Comparison of ENCODE assay signal across 9 cellular contexts in the genomic region with DNA sequence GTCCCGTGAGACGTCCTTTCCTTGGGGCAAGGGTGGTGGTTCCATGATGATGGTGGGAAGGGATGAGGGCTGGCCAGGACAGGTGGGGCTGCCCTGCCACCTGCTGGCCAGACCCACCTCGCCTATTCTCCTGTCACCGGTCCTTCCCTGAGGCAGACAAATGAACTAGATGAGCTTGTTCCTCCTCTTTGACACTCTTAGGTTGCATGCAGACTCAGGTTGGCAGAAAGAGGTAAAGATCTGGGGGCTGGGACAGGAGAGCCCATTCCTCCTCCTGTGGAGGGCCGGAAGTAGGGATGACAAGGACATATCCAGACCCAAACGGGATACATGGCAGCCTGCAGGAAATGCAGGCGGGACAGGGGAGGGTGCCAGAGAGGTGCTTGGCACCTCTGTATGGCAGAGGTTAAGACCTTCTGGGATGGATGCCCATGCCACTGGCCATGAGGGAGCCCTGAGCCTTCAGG. TPM values are rescaled to one million over a fixed set of nuclear protein-coding genes. Genes with fewer than 3 reads are reported as not detected.
DNase-seq lines count a peak whose midpoint lies in the region; ATAC-seq, FAIRE-seq and TF ChIP-seq lines count a peak whose summit lies in the region.
"Had no signal": no experiment of that assay in that cellular context is flagged by ENCODE, and none has a peak within 500 bp of the region (broad histone marks: within the 10 kb centered on the region; RNA-seq: fewer than 3 reads in every experiment).

No MANE protein-coding gene starts in this region.

- ATAC-seq in GM18511 (IDR thresholded peaks at IDR 0.05; ENCODE audit: unreplicated experiment) = no peak

- H3K27ac Mint-ChIP-seq in activated T-helper 2 cell treated with anti-CD3 and anti-CD28 coated beads, Interferon-gamma antibody, Interleukin-2, Interleukin-4, amounts not matched to agents 10 μg/mL and 5 μg/mL and 100 μg/mL, durations not matched to agents 14 hours and 24 hours and 36 hours = no peak overlapping the region

- no peaks in the 10 kb centered on the region for H3K4me1 ChIP-seq in OCI-LY7 (ENCODE audit: insufficient read depth, low read length, poor library complexity, severe bottlenecking)
- H3K4me1 ChIP-seq in cardiac muscle cell (ENCODE audit: low read depth) = no peaks in the 10 kb centered on the region
- H3K4me1 ChIP-seq in smooth muscle cell (ENCODE audit: low read depth) = no peaks in the 10 kb centered on the region

- no peak overlapping the region for H3K9ac ChIP-seq in smooth muscle cell (ENCODE audit: low read depth)

- POLR2A ChIA-PET in AG04449 (lab: Yijun Ruan, JAX) = no interaction called here
- POLR2A ChIA-PET in OCI-LY7 (lab: Charles Lee) = interaction anchor here (0.6 to 1.0 kb wide), 3 partner anchors 58 to 87 kb away, joined by 3 read pairs; no protein-coding TSS in a partner anchor

- H3K4me2 ChIP-seq in OCI-LY7 (ENCODE audit: low read length) (no peak overlapping the region), smooth muscle cell (no peak overlapping the region)

- TF ChIP-seq POLR2A in GM12892 (IDR thresholded peaks at IDR 0.05; ENCODE audit: low read depth, low read length) = no peak

- TF ChIP-seq CTCF in AG04449 (IDR thresholded peaks at IDR 0.05; ENCODE audit: insufficient read depth, low read length, missing control alignments) (peak; percentile 64), OCI-LY7 (conservative IDR thresholded peaks at IDR 0.05; ENCODE audit: low read length) (peak; percentile 95), cardiac muscle cell (IDR thresholded peaks at IDR 0.05; ENCODE audit: low read depth, low read length) (peak; percentile 59), smooth muscle cell (IDR thresholded peaks at IDR 0.05; ENCODE audit: borderline replicate concordance, insufficient read depth, poor library complexity, severe bottlenecking) (peak; percentile 50)

- no peak overlapping the region for H2AFZ ChIP-seq in OCI-LY7 (ENCODE audit: low read length)
- H2AFZ ChIP-seq in smooth muscle cell (ENCODE audit: low read depth) = no peak overlapping the region

- DNase-seq in AG04449 (ENCODE audit: low read depth, low spot score) (no peak), GM12892 (ENCODE audit: insufficient read length) (peak; percentile 65), OCI-LY7 (ENCODE audit: low spot score) (peak; percentile 65), cardiac muscle cell (ENCODE audit: low read depth in 1 of 2, low spot score in 1 of 2) (peak; percentile 30 to 45), smooth muscle cell (lab: John Stamatoyannopoulos, UW; ENCODE audit: unreplicated experiment) (no peak), T1000 (lab: John Stamatoyannopoulos, UW) (no peak)
- DNase-seq in activated T-helper 2 cell treated with anti-CD3 and anti-CD28 coated beads, Interferon-gamma antibody, Interleukin-2, Interleukin-4, amounts not matched to agents 10 μg/mL and 5 μg/mL and 100 μg/mL, durations not matched to agents 14 hours and 24 hours and 36 hours (ENCODE audit: low spot score) = peak; percentile 23

- peak; percentile 99 for FAIRE-seq in GM12892 (lab: Jason Lieb, UNC)
- FAIRE-seq: frontal cortex had no signal

- WGBS in smooth muscle cell (ENCODE audit: low lambda C conversion rate) = 49% methylated on average over 7 of the region's 7 CpGs

- BruUV-seq in OCI-LY7 (replicated peaks; lab: Mats Ljungman, UMichigan) = no TSS peak

- intact Hi-C loops in OCI-LY7 (cut with micrococcal nuclease; ENCODE audit: unreplicated experiment) = loop anchor here (1.0 to 10.0 kb wide), 6 partner anchors 18 to 235 kb away; a partner anchor contains a TSS
- intact Hi-C loops in activated T-helper 2 cell treated with anti-CD3 and anti-CD28 coated beads, Interferon-gamma antibody, Interleukin-2, Interleukin-4, amounts not matched to agents 10 μg/mL and 5 μg/mL and 100 μg/mL, durations not matched to agents 14 hours and 24 hours and 36 hours (cut with micrococcal nuclease) = loop anchor here (1.0 to 10.0 kb wide), 4 partner anchors 45 to 231 kb away; a partner anchor contains a TSS

- no peaks in the 10 kb centered on the region for H3F3A ChIP-seq in smooth muscle cell (ENCODE audit: low read depth)

- no peaks in the 10 kb centered on the region for H3K36me3 ChIP-seq in OCI-LY7 (ENCODE audit: insufficient read depth, low read length)
- H3K36me3 ChIP-seq in cardiac muscle cell = no peaks in the 10 kb centered on the region
- no peaks in the 10 kb centered on the region for H3K36me3 ChIP-seq in smooth muscle cell (ENCODE audit: low read depth)

- CTCF ChIA-PET in AG04449 (lab: Yijun Ruan, JAX) (interaction anchor here (0.6 to 7.1 kb wide), 17 partner anchors 9 to 237 kb away, joined by 3 to 48 read pairs (median 9); a partner anchor contains a TSS), OCI-LY7 (lab: Charles Lee; ENCODE audit: unreplicated experiment) (interaction anchor here (0.6 to 2.3 kb wide), 11 partner anchors 9 to 78 kb away, joined by 3 to 14 read pairs (median 4); a partner anchor contains a TSS)

- H3K4me1 Mint-ChIP-seq in activated T-helper 2 cell treated with anti-CD3 and anti-CD28 coated beads, Interferon-gamma antibody, Interleukin-2, Interleukin-4, amounts not matched to agents 10 μg/mL and 5 μg/mL and 100 μg/mL, durations not matched to agents 14 hours and 24 hours and 36 hours (ENCODE audit: low read depth) = no peaks in the 10 kb centered on the region

- peaks cover under 1% of the 10 kb centered on the region for H3K9me3 Mint-ChIP-seq in activated T-helper 2 cell treated with anti-CD3 and anti-CD28 coated beads, Interferon-gamma antibody, Interleukin-2, Interleukin-4, amounts not matched to agents 10 μg/mL and 5 μg/mL and 100 μg/mL, durations not matched to agents 14 hours and 24 hours and 36 hours

- no peak overlapping the region for H3K4me3 ChIP-seq in AG04449 (ENCODE audit: low read depth, low read length)
- no peak overlapping the region for H3K4me3 ChIP-seq in OCI-LY7 (ENCODE audit: low read depth, low read length, poor library complexity, severe bottlenecking)
- H3K4me3 ChIP-seq in cardiac muscle cell = no peak overlapping the region
- no peak overlapping the region for H3K4me3 ChIP-seq in smooth muscle cell

- H3K36me3 Mint-ChIP-seq in activated T-helper 2 cell treated with anti-CD3 and anti-CD28 coated beads, Interferon-gamma antibody, Interleukin-2, Interleukin-4, amounts not matched to agents 10 μg/mL and 5 μg/mL and 100 μg/mL, durations not matched to agents 14 hours and 24 hours and 36 hours (ENCODE audit: low read depth) = no peaks in the 10 kb centered on the region

- no peaks in the 10 kb centered on the region for H4K20me1 ChIP-seq in OCI-LY7 (ENCODE audit: insufficient read depth, low read length)
- H4K20me1 ChIP-seq in smooth muscle cell (ENCODE audit: low read depth) = no peaks in the 10 kb centered on the region

- no peaks in the 10 kb centered on the region for H3K9me2 ChIP-seq in OCI-LY7 (ENCODE audit: insufficient read depth, low read length)

- no peaks in the 10 kb centered on the region for H3K9me3 ChIP-seq in OCI-LY7 (ENCODE audit: low read length)
- no peaks in the 10 kb centered on the region for H3K9me3 ChIP-seq in cardiac muscle cell (ENCODE audit: low read depth)
- H3K9me3 ChIP-seq in smooth muscle cell (replicated peaks; ENCODE audit: low read depth) = no peaks in the 10 kb centered on the region

- no peaks in the 10 kb centered on the region for H3K27me3 ChIP-seq in cardiac muscle cell
- no peaks in the 10 kb centered on the region for H3K27me3 ChIP-seq in smooth muscle cell (ENCODE audit: low read depth)

- H3K79me2 ChIP-seq in OCI-LY7 (ENCODE audit: insufficient read depth, low read depth, low read length) (no peaks in the 10 kb centered on the region), smooth muscle cell (ENCODE audit: low read depth) (no peaks in the 10 kb centered on the region)

- no peak overlapping the region for H3K4me3 Mint-ChIP-seq in activated T-helper 2 cell treated with anti-CD3 and anti-CD28 coated beads, Interferon-gamma antibody, Interleukin-2, Interleukin-4, amounts not matched to agents 10 μg/mL and 5 μg/mL and 100 μg/mL, durations not matched to agents 14 hours and 24 hours and 36 hours (ENCODE audit: low read depth)

- peaks cover 8% of the 10 kb centered on the region for H3K27me3 Mint-ChIP-seq in activated T-helper 2 cell treated with anti-CD3 and anti-CD28 coated beads, Interferon-gamma antibody, Interleukin-2, Interleukin-4, amounts not matched to agents 10 μg/mL and 5 μg/mL and 100 μg/mL, durations not matched to agents 14 hours and 24 hours and 36 hours (ENCODE audit: low read depth)

- H3K27ac ChIP-seq in OCI-LY7 (ENCODE audit: low read depth, low read length, poor library complexity, severe bottlenecking) (no peak overlapping the region), cardiac muscle cell (no peak overlapping the region), smooth muscle cell (ENCODE audit: low read depth) (no peak overlapping the region)

RNA-seq across cellular contexts. Expression of a gene that starts 38.6 kb away (rescaled TPM):
- polyA plus RNA-seq in GM12892 (2012; ENCODE audit: missing spikeins) = 0.32 TPM
- 0.31 and 0.41 TPM in 2 replicates for total RNA-seq in OCI-LY7 (2014; rRNA removed; shearing (Covaris generic))
- total RNA-seq in OCI-LY7 (2022) (0.30 and 0.52 TPM in 2 replicates), cardiac muscle cell (0.24 and 1.6 TPM in 2 replicates), smooth muscle cell (under 0.01 TPM in 1 of 2 replicates, not detected in the other)
- 0.64 and 0.96 TPM in 2 replicates for total RNA-seq in activated T-helper 2 cell treated with anti-CD3 and anti-CD28 coated beads, Interferon-gamma antibody, Interleukin-2, Interleukin-4, amounts not matched to agents 10 μg/mL and 5 μg/mL and 100 μg/mL, durations not matched to agents 14 hours and 24 hours and 36 hours
- polyA plus RNA-seq in cardiac muscle cell (0.12 and 0.13 TPM in 2 replicates), smooth muscle cell (0.22 TPM in 1 of 2 replicates, not detected in the other)

RNA-seq across cellular contexts. Expression of a gene that starts 46.6 kb away (rescaled TPM):
- 80.2 TPM for polyA plus RNA-seq in GM12892 (2012; ENCODE audit: missing spikeins)
- 47.0 and 84.6 TPM in 2 replicates for total RNA-seq in OCI-LY7 (2014; rRNA removed; shearing (Covaris generic))
- 128 and 140 TPM in 2 replicates for total RNA-seq in OCI-LY7 (2022)
- total RNA-seq in activated T-helper 2 cell treated with anti-CD3 and anti-CD28 coated beads, Interferon-gamma antibody, Interleukin-2, Interleukin-4, amounts not matched to agents 10 μg/mL and 5 μg/mL and 100 μg/mL, durations not matched to agents 14 hours and 24 hours and 36 hours = 132 and 152 TPM in 2 replicates
- total RNA-seq in cardiac muscle cell = 63.1 and 80.6 TPM in 2 replicates
- 79.4 and 113 TPM in 2 replicates for polyA plus RNA-seq in cardiac muscle cell
- total RNA-seq in smooth muscle cell = 56.9 and 74.5 TPM in 2 replicates
- polyA plus RNA-seq in smooth muscle cell = 31.3 and 33.6 TPM in 2 replicates

Comparison
In these comparisons a context has a peak if more than half of its experiments do, and no peak if none do; other contexts are left out.
1. DNase-seq: peak in GM12892 (single experiment), OCI-LY7 (single experiment), activated T-helper 2 cell treated with anti-CD3 and anti-CD28 coated beads, Interferon-gamma antibody, Interleukin-2, Interleukin-4, amounts not matched to agents 10 μg/mL and 5 μg/mL and 100 μg/mL, durations not matched to agents 14 hours and 24 hours and 36 hours (single experiment) and cardiac muscle cell (2 of 2); none in AG04449 (single experiment), smooth muscle cell (single experiment) and T1000 (single experiment).
2. Peak in every context shown above with its lines, with median percentiles within 50 percentile points of each other: CTCF ChIP-seq.